1 cellular context compared by ENCODE assay signal in the genomic region with DNA sequence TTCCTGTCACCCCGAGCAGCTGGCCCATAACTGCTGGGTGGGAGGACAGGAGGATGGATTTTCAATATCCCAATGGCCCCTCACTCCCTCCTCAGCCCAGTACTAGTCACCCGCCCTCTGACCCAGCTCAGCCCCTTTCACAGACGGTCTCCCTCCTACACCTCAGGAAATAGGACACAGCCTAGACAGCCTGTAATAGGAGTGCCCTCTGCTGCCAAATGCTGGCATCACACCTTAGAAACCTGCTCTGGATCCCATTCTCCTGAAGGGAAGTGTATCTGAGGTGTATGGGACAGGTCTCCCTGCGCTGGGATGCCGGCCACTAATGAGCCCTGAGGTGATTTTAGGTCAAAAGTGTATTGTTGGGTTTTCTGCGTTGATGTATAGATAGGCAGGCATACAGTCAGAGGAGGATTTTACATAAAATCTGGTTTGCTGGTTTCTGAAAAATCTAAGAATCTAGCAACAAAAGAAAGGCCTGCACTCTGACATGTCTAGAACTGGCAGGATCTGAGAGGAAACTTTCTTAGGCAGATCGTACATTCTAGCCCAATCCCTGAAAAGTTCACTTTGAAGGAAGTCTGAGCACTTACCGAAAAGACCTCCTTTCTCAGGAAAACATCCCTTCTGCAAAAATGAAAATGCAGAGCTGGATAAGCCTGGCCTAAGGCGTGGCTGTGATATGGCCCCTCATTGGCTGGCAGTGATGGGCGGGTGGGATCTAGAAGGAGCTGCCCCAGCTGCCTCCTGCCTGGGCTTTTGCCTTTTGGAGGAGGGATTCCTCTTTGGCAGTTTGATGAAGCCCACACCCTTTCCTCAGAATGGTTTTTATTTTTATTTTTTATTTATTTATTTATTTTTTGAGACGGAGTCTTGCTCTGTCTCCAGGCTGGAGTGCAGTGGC.
TF ChIP-seq lines count a peak whose summit lies in the region.

No MANE protein-coding gene starts in this region.

TF ChIP-seq in HepG2, 621 proteins besides CTCF, POLR2A, EP300 and RAD21:
- peak; percentile 10 for TF ChIP-seq SKI (IDR thresholded peaks at IDR 0.05; ENCODE audit: partially characterized antibody)
- no peak for TF ChIP-seq ERF (CRISPR knock-in tag; IDR thresholded peaks at IDR 0.05)
- TF ChIP-seq, protein P1, sequence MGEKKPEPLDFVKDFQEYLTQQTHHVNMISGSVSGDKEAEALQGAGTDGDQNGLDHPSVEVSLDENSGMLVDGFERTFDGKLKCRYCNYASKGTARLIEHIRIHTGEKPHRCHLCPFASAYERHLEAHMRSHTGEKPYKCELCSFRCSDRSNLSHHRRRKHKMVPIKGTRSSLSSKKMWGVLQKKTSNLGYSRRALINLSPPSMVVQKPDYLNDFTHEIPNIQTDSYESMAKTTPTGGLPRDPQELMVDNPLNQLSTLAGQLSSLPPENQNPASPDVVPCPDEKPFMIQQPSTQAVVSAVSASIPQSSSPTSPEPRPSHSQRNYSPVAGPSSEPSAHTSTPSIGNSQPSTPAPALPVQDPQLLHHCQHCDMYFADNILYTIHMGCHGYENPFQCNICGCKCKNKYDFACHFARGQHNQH (CRISPR knock-in tag; IDR thresholded peaks at IDR 0.05) = no peak
- TF ChIP-seq ISL2 (CRISPR knock-in tag; IDR thresholded peaks at IDR 0.05) = no peak
- TF ChIP-seq, protein P2, sequence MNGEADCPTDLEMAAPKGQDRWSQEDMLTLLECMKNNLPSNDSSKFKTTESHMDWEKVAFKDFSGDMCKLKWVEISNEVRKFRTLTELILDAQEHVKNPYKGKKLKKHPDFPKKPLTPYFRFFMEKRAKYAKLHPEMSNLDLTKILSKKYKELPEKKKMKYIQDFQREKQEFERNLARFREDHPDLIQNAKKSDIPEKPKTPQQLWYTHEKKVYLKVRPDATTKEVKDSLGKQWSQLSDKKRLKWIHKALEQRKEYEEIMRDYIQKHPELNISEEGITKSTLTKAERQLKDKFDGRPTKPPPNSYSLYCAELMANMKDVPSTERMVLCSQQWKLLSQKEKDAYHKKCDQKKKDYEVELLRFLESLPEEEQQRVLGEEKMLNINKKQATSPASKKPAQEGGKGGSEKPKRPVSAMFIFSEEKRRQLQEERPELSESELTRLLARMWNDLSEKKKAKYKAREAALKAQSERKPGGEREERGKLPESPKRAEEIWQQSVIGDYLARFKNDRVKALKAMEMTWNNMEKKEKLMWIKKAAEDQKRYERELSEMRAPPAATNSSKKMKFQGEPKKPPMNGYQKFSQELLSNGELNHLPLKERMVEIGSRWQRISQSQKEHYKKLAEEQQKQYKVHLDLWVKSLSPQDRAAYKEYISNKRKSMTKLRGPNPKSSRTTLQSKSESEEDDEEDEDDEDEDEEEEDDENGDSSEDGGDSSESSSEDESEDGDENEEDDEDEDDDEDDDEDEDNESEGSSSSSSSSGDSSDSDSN (CRISPR knock-in tag; IDR thresholded peaks at IDR 0.05) = peak; percentile 23; the same call in 1 of the 2 replicates
- TF ChIP-seq SMC3 (IDR thresholded peaks at IDR 0.05; ENCODE audit: low read length) = peak; percentile 90
- no peak for TF ChIP-seq CBX1 (IDR thresholded peaks at IDR 0.05; ENCODE audit: low read depth)
- no peak for TF ChIP-seq KAT2B (IDR thresholded peaks at IDR 0.05; ENCODE audit: borderline replicate concordance, low read depth, low read length)
- TF ChIP-seq, protein P3, sequence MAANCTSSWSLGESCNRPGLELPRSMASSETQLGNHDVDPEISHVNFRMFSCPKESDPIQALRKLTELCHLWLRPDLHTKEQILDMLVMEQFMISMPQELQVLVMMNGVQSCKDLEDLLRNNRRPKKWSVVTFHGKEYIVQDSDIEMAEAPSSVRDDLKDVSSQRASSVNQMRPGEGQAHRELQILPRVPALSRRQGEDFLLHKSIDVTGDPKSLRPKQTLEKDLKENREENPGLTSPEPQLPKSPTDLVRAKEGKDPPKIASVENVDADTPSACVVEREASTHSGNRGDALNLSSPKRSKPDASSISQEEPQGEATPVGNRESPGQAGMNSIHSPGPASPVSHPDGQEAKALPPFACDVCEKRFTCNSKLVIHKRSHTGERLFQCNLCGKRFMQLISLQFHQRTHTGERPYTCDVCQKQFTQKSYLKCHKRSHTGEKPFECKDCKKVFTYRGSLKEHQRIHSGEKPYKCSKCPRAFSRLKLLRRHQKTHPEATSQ (CRISPR knock-in tag; IDR thresholded peaks at IDR 0.05; ENCODE audit: borderline replicate concordance) = no peak
- TF ChIP-seq ZNF350 (CRISPR knock-in tag; IDR thresholded peaks at IDR 0.05; ENCODE audit: borderline replicate concordance, low read depth) = 0 out of 2 replicates have a peak, but pooled peaks have one; percentile 23
- TF ChIP-seq ZFP82 (CRISPR knock-in tag; IDR thresholded peaks at IDR 0.05; ENCODE audit: borderline replicate concordance) = no peak
- TF ChIP-seq YY1 (IDR thresholded peaks at IDR 0.05; ENCODE audit: insufficient read depth, insufficient replicate concordance, low read depth, low read length) = no peak
- no peak for TF ChIP-seq SIN3B (IDR thresholded peaks at IDR 0.05; ENCODE audit: low read length)
- peak; percentile 72 for TF ChIP-seq XRCC5 (optimal IDR thresholded peaks at IDR 0.05; ENCODE audit: low read length)
- TF ChIP-seq ATF1 (CRISPR knock-in tag; IDR thresholded peaks at IDR 0.05) = no peak
- TF ChIP-seq, protein P4, sequence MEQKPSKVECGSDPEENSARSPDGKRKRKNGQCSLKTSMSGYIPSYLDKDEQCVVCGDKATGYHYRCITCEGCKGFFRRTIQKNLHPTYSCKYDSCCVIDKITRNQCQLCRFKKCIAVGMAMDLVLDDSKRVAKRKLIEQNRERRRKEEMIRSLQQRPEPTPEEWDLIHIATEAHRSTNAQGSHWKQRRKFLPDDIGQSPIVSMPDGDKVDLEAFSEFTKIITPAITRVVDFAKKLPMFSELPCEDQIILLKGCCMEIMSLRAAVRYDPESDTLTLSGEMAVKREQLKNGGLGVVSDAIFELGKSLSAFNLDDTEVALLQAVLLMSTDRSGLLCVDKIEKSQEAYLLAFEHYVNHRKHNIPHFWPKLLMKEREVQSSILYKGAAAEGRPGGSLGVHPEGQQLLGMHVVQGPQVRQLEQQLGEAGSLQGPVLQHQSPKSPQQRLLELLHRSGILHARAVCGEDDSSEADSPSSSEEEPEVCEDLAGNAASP (CRISPR knock-in tag; IDR thresholded peaks at IDR 0.05; ENCODE audit: borderline replicate concordance) = no peak
- TF ChIP-seq SAP130 (CRISPR knock-in tag; IDR thresholded peaks at IDR 0.05; ENCODE audit: low read depth) = 0 out of 2 replicates have a peak, but pooled peaks have one; percentile 14
- TF ChIP-seq ZFP90 (CRISPR knock-in tag; IDR thresholded peaks at IDR 0.05; ENCODE audit: borderline replicate concordance) = no peak
- peak; percentile 77 for TF ChIP-seq STAG1 (CRISPR knock-in tag; IDR thresholded peaks at IDR 0.05)
- no peak for TF ChIP-seq ZGPAT (CRISPR knock-in tag; IDR thresholded peaks at IDR 0.05)
- TF ChIP-seq ZNF10 (CRISPR knock-in tag; IDR thresholded peaks at IDR 0.05; ENCODE audit: borderline replicate concordance, low read depth) = no peak
- TF ChIP-seq ZNF574 (CRISPR knock-in tag; IDR thresholded peaks at IDR 0.05) = 0 out of 2 replicates have a peak, but pooled peaks have one; percentile 27
- TF ChIP-seq SALL1 (CRISPR knock-in tag; IDR thresholded peaks at IDR 0.05) = 0 out of 2 replicates have a peak, but pooled peaks have one; percentile 27
- peak; percentile 55; the same call in 1 of the 2 replicates for TF ChIP-seq ZNF629 (CRISPR knock-in tag; conservative IDR thresholded peaks at IDR 0.05)
- TF ChIP-seq, protein P5, sequence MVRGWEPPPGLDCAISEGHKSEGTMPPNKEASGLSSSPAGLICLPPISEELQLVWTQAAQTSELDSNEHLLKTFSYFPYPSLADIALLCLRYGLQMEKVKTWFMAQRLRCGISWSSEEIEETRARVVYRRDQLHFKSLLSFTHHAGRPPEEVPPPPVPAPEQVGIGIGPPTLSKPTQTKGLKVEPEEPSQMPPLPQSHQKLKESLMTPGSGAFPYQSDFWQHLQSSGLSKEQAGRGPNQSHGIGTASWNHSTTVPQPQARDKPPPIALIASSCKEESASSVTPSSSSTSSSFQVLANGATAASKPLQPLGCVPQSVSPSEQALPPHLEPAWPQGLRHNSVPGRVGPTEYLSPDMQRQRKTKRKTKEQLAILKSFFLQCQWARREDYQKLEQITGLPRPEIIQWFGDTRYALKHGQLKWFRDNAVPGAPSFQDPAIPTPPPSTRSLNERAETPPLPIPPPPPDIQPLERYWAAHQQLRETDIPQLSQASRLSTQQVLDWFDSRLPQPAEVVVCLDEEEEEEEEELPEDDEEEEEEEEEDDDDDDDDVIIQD (CRISPR knock-in tag; IDR thresholded peaks at IDR 0.05; ENCODE audit: low read depth) = 0 out of 2 replicates have a peak, but pooled peaks have one; percentile 22
- TF ChIP-seq RORA (CRISPR knock-in tag; IDR thresholded peaks at IDR 0.05) = no peak
- TF ChIP-seq ZNF230 (CRISPR knock-in tag; IDR thresholded peaks at IDR 0.05) = no peak
- TF ChIP-seq, protein P6, sequence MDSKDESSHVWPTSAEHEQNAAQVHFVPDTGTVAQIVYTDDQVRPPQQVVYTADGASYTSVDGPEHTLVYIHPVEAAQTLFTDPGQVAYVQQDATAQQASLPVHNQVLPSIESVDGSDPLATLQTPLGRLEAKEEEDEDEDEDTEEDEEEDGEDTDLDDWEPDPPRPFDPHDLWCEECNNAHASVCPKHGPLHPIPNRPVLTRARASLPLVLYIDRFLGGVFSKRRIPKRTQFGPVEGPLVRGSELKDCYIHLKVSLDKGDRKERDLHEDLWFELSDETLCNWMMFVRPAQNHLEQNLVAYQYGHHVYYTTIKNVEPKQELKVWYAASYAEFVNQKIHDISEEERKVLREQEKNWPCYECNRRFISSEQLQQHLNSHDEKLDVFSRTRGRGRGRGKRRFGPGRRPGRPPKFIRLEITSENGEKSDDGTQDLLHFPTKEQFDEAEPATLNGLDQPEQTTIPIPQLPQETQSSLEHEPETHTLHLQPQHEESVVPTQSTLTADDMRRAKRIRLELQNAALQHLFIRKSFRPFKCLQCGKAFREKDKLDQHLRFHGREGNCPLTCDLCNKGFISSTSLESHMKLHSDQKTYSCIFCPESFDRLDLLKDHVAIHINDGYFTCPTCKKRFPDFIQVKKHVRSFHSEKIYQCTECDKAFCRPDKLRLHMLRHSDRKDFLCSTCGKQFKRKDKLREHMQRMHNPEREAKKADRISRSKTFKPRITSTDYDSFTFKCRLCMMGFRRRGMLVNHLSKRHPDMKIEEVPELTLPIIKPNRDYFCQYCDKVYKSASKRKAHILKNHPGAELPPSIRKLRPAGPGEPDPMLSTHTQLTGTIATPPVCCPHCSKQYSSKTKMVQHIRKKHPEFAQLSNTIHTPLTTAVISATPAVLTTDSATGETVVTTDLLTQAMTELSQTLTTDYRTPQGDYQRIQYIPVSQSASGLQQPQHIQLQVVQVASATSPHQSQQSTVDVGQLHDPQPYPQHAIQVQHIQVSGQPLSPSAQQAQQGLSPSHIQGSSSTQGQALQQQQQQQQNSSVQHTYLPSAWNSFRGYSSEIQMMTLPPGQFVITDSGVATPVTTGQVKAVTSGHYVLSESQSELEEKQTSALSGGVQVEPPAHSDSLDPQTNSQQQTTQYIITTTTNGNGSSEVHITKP (CRISPR knock-in tag; IDR thresholded peaks at IDR 0.05; ENCODE audit: low read depth) = no peak
TF ChIP-seq in HepG2: peak in this region for 11.
